18 cellular contexts compared by ENCODE assay signal in genomic region chr13:39496487-39496998, GRCh38.
"Had no signal": no experiment of that assay in that cellular context is flagged by ENCODE, and none has a peak within 500 bp of the region (broad histone marks: within the 10 kb centered on the region; RNA-seq: fewer than 3 reads in every experiment).

No MANE protein-coding gene starts in this region.

- H3K36me3 ChIP-seq: gastrocnemius medialis, heart left ventricle, right lobe of liver, stomach, upper lobe of left lung, WERI-Rb-1 had no signal

- DNase-seq: activated CD4-positive, alpha-beta T cell treated with anti-CD3 and anti-CD28 coated beads, Interleukin-2, amount 50 U/mL, for 48 hours; activated CD8-positive, alpha-beta memory T cell treated with anti-CD3 and anti-CD28 coated beads, Interleukin-2, amount 10 ng/mL, durations not matched to agents 7 days and 5 days; activated effector memory CD4-positive, alpha-beta T cell treated with Interleukin-2 at 50 U/mL for 16 hours; activated naive CD4-positive, alpha-beta T cell treated with anti-CD3 and anti-CD28 coated beads, Interleukin-2, amount 50 U/mL, for 16 hours; activated T-cell treated with anti-CD3 and anti-CD28 coated beads, Interleukin-2, amount 50 U/mL, for 4 hours; dorsolateral prefrontal cortex; endodermal cell; gastrocnemius medialis; heart left ventricle; immature natural killer cell; occipital lobe; psoas muscle; right lobe of liver; stimulated activated CD4-positive, alpha-beta T cell treated with anti-CD3 and anti-CD28 coated beads, Interleukin-1b, Interleukin-23, amount 100 ng/mL, for 48 hours; stomach; testis; upper lobe of left lung; WERI-Rb-1 had no signal

- H3K4me3 ChIP-seq: dorsolateral prefrontal cortex, gastrocnemius medialis, heart left ventricle, psoas muscle, right lobe of liver, stomach, testis, upper lobe of left lung had no signal

- H3K4me1 ChIP-seq: right lobe of liver, stomach had no signal

- H3K27ac ChIP-seq: dorsolateral prefrontal cortex, gastrocnemius medialis, psoas muscle, right lobe of liver, stomach, testis, upper lobe of left lung, WERI-Rb-1 had no signal

- H3K9me3 ChIP-seq: gastrocnemius medialis, heart left ventricle, psoas muscle, right lobe of liver, stomach, testis, upper lobe of left lung had no signal

- H3K27me3 ChIP-seq: dorsolateral prefrontal cortex, gastrocnemius medialis, heart left ventricle, right lobe of liver, stomach, testis, upper lobe of left lung had no signal
